12 cellular contexts compared by ENCODE assay signal in genomic region chr22:42807185-42807584, GRCh38.
"Had no signal": no experiment of that assay in that cellular context is flagged by ENCODE, and none has a peak within 500 bp of the region (broad histone marks: within the 10 kb centered on the region; RNA-seq: fewer than 3 reads in every experiment).

No MANE protein-coding gene starts in this region.

- H3K27me3 Mint-ChIP-seq: activated B cell treated with CpG ODN at 0.5 μM for 24 hours; activated CD4-positive, alpha-beta T cell treated with anti-CD3 and anti-CD28 coated beads, Interleukin-2, amount 10 ng/mL, durations not matched to agents 24 days and 14 days; activated naive CD8-positive, alpha-beta T cell; activated T-cell treated with anti-CD3 and anti-CD28 coated beads, Interleukin-2, amount 50 U/mL, for 24 hours; stimulated activated naive CD8-positive, alpha-beta T cell treated with anti-CD3 and anti-CD28 coated beads, Interleukin-15, Interleukin-2, amounts not matched to agents 100 ng/mL and 50 ng/mL, for 24 hours had no signal

- H3K4me1 Mint-ChIP-seq: activated B cell treated with CpG ODN at 0.5 μM for 24 hours had no signal

- H3K4me3 Mint-ChIP-seq: activated B cell treated with CpG ODN at 0.5 μM for 24 hours; activated CD4-positive, alpha-beta T cell treated with anti-CD3 and anti-CD28 coated beads, Interleukin-2, amount 10 ng/mL, durations not matched to agents 24 days and 14 days; activated naive CD8-positive, alpha-beta T cell; activated T-cell treated with anti-CD3 and anti-CD28 coated beads, Interleukin-2, amount 50 U/mL, for 24 hours; stimulated activated naive CD8-positive, alpha-beta T cell treated with anti-CD3 and anti-CD28 coated beads, Interleukin-15, Interleukin-2, amounts not matched to agents 100 ng/mL and 50 ng/mL, for 24 hours had no signal

- H3K9me3 Mint-ChIP-seq: activated B cell treated with CpG ODN at 0.5 μM for 24 hours; activated CD4-positive, alpha-beta T cell treated with anti-CD3 and anti-CD28 coated beads, Interleukin-2, amount 10 ng/mL, durations not matched to agents 24 days and 14 days; activated T-cell treated with anti-CD3 and anti-CD28 coated beads, Interleukin-2, amount 50 U/mL, for 24 hours; stimulated activated naive CD8-positive, alpha-beta T cell treated with anti-CD3 and anti-CD28 coated beads, Interleukin-15, Interleukin-2, amounts not matched to agents 100 ng/mL and 50 ng/mL, for 24 hours had no signal

- DNase-seq: activated B cell treated with CpG ODN at 0.5 μM for 24 hours; activated CD4-positive, alpha-beta T cell treated with anti-CD3 and anti-CD28 coated beads, Interleukin-2, amount 10 ng/mL, durations not matched to agents 24 days and 14 days; activated gamma-delta T cell; activated T-cell treated with anti-CD3 and anti-CD28 coated beads, Interleukin-2, amount 50 U/mL, for 24 hours; left ventricle myocardium inferior; midbrain; Right ventricle myocardium superior; SK-N-SH; stimulated activated CD4-positive, alpha-beta T cell treated with anti-CD3 and anti-CD28 coated beads, Interleukin-4, amount 100 ng/mL, for 1 hour; T-helper 1 cell had no signal

- H3K9me3 ChIP-seq: left ventricle myocardium inferior, SK-N-SH had no signal

- H3K4me3 ChIP-seq: left ventricle myocardium inferior had no signal

- H3K27ac Mint-ChIP-seq: activated B cell treated with CpG ODN at 0.5 μM for 24 hours; activated CD4-positive, alpha-beta T cell treated with anti-CD3 and anti-CD28 coated beads, Interleukin-2, amount 10 ng/mL, durations not matched to agents 24 days and 14 days; activated naive CD8-positive, alpha-beta T cell; activated T-cell treated with anti-CD3 and anti-CD28 coated beads, Interleukin-2, amount 50 U/mL, for 24 hours; stimulated activated naive CD8-positive, alpha-beta T cell treated with anti-CD3 and anti-CD28 coated beads, Interleukin-15, Interleukin-2, amounts not matched to agents 100 ng/mL and 50 ng/mL, for 24 hours had no signal
